Comparison of ENCODE assay signal across 20 cellular contexts in genomic region chr16:74562117-74562516, GRCh38. TPM values are rescaled to one million over a fixed set of nuclear protein-coding genes. Genes with fewer than 3 reads are reported as not detected.
DNase-seq lines count a peak whose midpoint lies in the region; ATAC-seq, FAIRE-seq and TF ChIP-seq lines count a peak whose summit lies in the region.
"Had no signal": no experiment of that assay in that cellular context is flagged by ENCODE, and none has a peak within 500 bp of the region (broad histone marks: within the 10 kb centered on the region; RNA-seq: fewer than 3 reads in every experiment).

No MANE protein-coding gene starts in this region.

- H3K9me3 ChIP-seq in GM23248 (ENCODE audit: low read depth): no peaks in the 10 kb centered on the region
- no peaks in the 10 kb centered on the region for H3K9me3 ChIP-seq in pancreas
- H3K9me3 ChIP-seq: SJSA1 had no signal

- peaks cover 7% of the 10 kb centered on the region for H3K36me3 Mint-ChIP-seq in effector memory CD8-positive, alpha-beta T cell (ENCODE audit: insufficient read depth)
- H3K36me3 Mint-ChIP-seq in stimulated activated naive B cell treated with anti-CD40 and anti-IgM and Interleukin-4, amounts not matched to agents 10 μg/mL and 1 μg/mL and 100 μg/mL, for 72 hours: peaks cover 8 to 25% of the 10 kb centered on the region in 2 donors

- H3K4me3 ChIP-seq in GM23248: no peak overlapping the region
- H3K4me3 ChIP-seq in pancreas: no peak overlapping the region
- H3K4me3 ChIP-seq: SJSA1 had no signal

- 0 out of 2 replicates have a peak, but pooled peaks cover 10% of the 10 kb centered on the region for H3F3A ChIP-seq in GM23248 (ENCODE audit: insufficient read depth)

- no peaks in the 10 kb centered on the region for H3K9me2 ChIP-seq in GM23248 (ENCODE audit: insufficient read depth)

- peaks cover 84% of the 10 kb centered on the region for H3K4me1 Mint-ChIP-seq in stimulated activated naive CD8-positive, alpha-beta T cell treated with anti-CD3 and anti-CD28 coated beads, Interleukin-15, amount 100 ng/mL, for 72 hours
- peaks cover 54 to 75% of the 10 kb centered on the region in 2 donors for H3K4me1 Mint-ChIP-seq in effector memory CD8-positive, alpha-beta T cell (ENCODE audit: low read depth in 2 of 2)
- H3K4me1 Mint-ChIP-seq in stimulated activated naive B cell treated with anti-CD40 and anti-IgM and Interleukin-4, amounts not matched to agents 10 μg/mL and 1 μg/mL and 100 μg/mL, for 72 hours: peaks cover 39 to 49% of the 10 kb centered on the region in 2 donors

- no peaks in the 10 kb centered on the region for H3K36me3 ChIP-seq in GM23248 (ENCODE audit: low read depth)
- no peaks in the 10 kb centered on the region for H3K36me3 ChIP-seq in pancreas

- peak overlapping the region in 1 of 2 donors; percentile 59 for H3K27ac Mint-ChIP-seq in stimulated activated naive CD8-positive, alpha-beta T cell treated with anti-CD3 and anti-CD28 coated beads, Interleukin-15, amount 100 ng/mL, for 72 hours
- H3K27ac Mint-ChIP-seq in effector memory CD8-positive, alpha-beta T cell: peak overlapping the region; percentile 51 to 84
- no peak overlapping the region for H3K27ac Mint-ChIP-seq in stimulated activated naive B cell treated with anti-CD40 and anti-IgM and Interleukin-4, amounts not matched to agents 10 μg/mL and 1 μg/mL and 100 μg/mL, for 72 hours
- H3K27ac Mint-ChIP-seq: HFFc6 had no signal

- peaks cover 32% of the 10 kb centered on the region for H4K20me1 ChIP-seq in GM23248 (ENCODE audit: insufficient read depth)

- no peak overlapping the region for H3K4me3 Mint-ChIP-seq in stimulated activated naive CD8-positive, alpha-beta T cell treated with anti-CD3 and anti-CD28 coated beads, Interleukin-15, amount 100 ng/mL, for 72 hours
- peak overlapping the region in 1 of 2 donors; percentile 27 for H3K4me3 Mint-ChIP-seq in effector memory CD8-positive, alpha-beta T cell
- no peak overlapping the region for H3K4me3 Mint-ChIP-seq in stimulated activated naive B cell treated with anti-CD40 and anti-IgM and Interleukin-4, amounts not matched to agents 10 μg/mL and 1 μg/mL and 100 μg/mL, for 72 hours
- H3K4me3 Mint-ChIP-seq: HFFc6 had no signal

- peak; percentile 78 for ATAC-seq in stimulated activated naive CD8-positive, alpha-beta T cell treated with anti-CD3 and anti-CD28 coated beads, Interleukin-15, amount 100 ng/mL, for 72 hours
- ATAC-seq in stimulated activated naive CD8-positive, alpha-beta T cell treated with anti-CD3 and anti-CD28 coated beads, Interleukin-15, Interleukin-2, amounts not matched to agents 100 U/mL and 50 U/mL, for 24 hours: no peak
- ATAC-seq in effector memory CD8-positive, alpha-beta T cell (replicated peaks): no peak
- peak; percentile 14 to 57 for ATAC-seq in stimulated activated naive B cell treated with anti-CD40 and anti-IgM and Interleukin-4, amounts not matched to agents 10 μg/mL and 1 μg/mL and 100 μg/mL, for 72 hours (replicated peaks)
- ATAC-seq in pancreas: no peak

- no peaks in the 10 kb centered on the region for H3K27me3 Mint-ChIP-seq in stimulated activated naive CD8-positive, alpha-beta T cell treated with anti-CD3 and anti-CD28 coated beads, Interleukin-15, amount 100 ng/mL, for 72 hours
- no peaks in the 10 kb centered on the region for H3K27me3 Mint-ChIP-seq in effector memory CD8-positive, alpha-beta T cell
- no peaks in the 10 kb centered on the region for H3K27me3 Mint-ChIP-seq in stimulated activated naive B cell treated with anti-CD40 and anti-IgM and Interleukin-4, amounts not matched to agents 10 μg/mL and 1 μg/mL and 100 μg/mL, for 72 hours

- no peak overlapping the region for H3K9ac ChIP-seq in GM23248
- H3K9ac ChIP-seq: KMS-11 had no signal

- no peak overlapping the region for H3K27ac ChIP-seq in GM23248
- H3K27ac ChIP-seq in pancreas: no peak overlapping the region
- H3K27ac ChIP-seq: C4-2B, KMS-11, SJSA1 had no signal

- FAIRE-seq in pancreas (lab: Jason Lieb, UNC): no peak
- FAIRE-seq: GM18507 had no signal

- intact Hi-C loops in pancreas (cut with DNase I): no loop called here

- no peak overlapping the region for H3K4me2 ChIP-seq in GM23248 (ENCODE audit: unreplicated experiment)
- H3K4me2 ChIP-seq: KMS-11 had no signal

- no peak for DNase-seq in stimulated activated naive CD8-positive, alpha-beta T cell treated with anti-CD3 and anti-CD28 coated beads, Interleukin-15, amount 100 ng/mL, for 72 hours
- no peak for DNase-seq in stimulated activated naive CD8-positive, alpha-beta T cell treated with anti-CD3 and anti-CD28 coated beads, Interleukin-15, Interleukin-2, amounts not matched to agents 100 U/mL and 50 U/mL, for 24 hours
- DNase-seq in GM23248 (peak; percentile 5), dedifferentiated amniotic fluid mesenchymal stem cell (ENCODE audit: extremely low spot score) (no peak), pancreas (no peak)
- DNase-seq in effector memory CD8-positive, alpha-beta T cell: no peak
- DNase-seq in stimulated activated naive B cell treated with anti-CD40 and anti-IgM and Interleukin-4, amounts not matched to agents 10 μg/mL and 1 μg/mL and 100 μg/mL, for 72 hours: no peak
- DNase-seq in activated CD4-positive, alpha-beta T cell treated with anti-CD3 and anti-CD28 coated beads for 4 hours: no peak
- DNase-seq: DMS153, GF-D8, HFFc6, NCI-H1048, NCI-H146, NCI-H2029 treated with DMSO at 0.1 percent for 48 hours, NCI-H2171, NCI-H526 had no signal

- in situ Hi-C loops in GM23248 (cut with MboI): no loop called here

- peaks cover 100% of the 10 kb centered on the region for H3K79me2 ChIP-seq in GM23248 (ENCODE audit: insufficient read depth)

- no peaks in the 10 kb centered on the region for H3K9me3 Mint-ChIP-seq in stimulated activated naive CD8-positive, alpha-beta T cell treated with anti-CD3 and anti-CD28 coated beads, Interleukin-15, amount 100 ng/mL, for 72 hours
- H3K9me3 Mint-ChIP-seq in effector memory CD8-positive, alpha-beta T cell: no peaks in the 10 kb centered on the region
- no peaks in the 10 kb centered on the region for H3K9me3 Mint-ChIP-seq in stimulated activated naive B cell treated with anti-CD40 and anti-IgM and Interleukin-4, amounts not matched to agents 10 μg/mL and 1 μg/mL and 100 μg/mL, for 72 hours
- H3K9me3 Mint-ChIP-seq: HFFc6 had no signal

- no peak overlapping the region for H2AFZ ChIP-seq in GM23248

- WGBS in GM23248 (ENCODE audit: low coverage in 1 of 2, low lambda C conversion rate in 2 of 2, missing lambda C conversion rate in 2 of 2), 2 experiments: 93 to 100% methylated on average over 1 of the region's 1 CpG
- 76 to 92% methylated on average over 1 of the region's 1 CpG for WGBS in pancreas, 2 donors

- no peaks in the 10 kb centered on the region for H3K27me3 ChIP-seq in GM23248 (replicated peaks; ENCODE audit: insufficient read depth)
- H3K27me3 ChIP-seq in pancreas: no peaks in the 10 kb centered on the region
- H3K27me3 ChIP-seq: SJSA1 had no signal

- H3K4me1 ChIP-seq in GM23248 (ENCODE audit: insufficient read depth) (peaks cover 15% of the 10 kb centered on the region; the same call in 1 of the 2 replicates), pancreas (peaks cover 6 to 12% (median 9%) of the 10 kb centered on the region in 3 donors)

- TF ChIP-seq CTCF in pancreas (IDR thresholded peaks at IDR 0.05): no peak

RNA-seq across cellular contexts. Expression of gene GLG1, which starts 44.8 kb away (rescaled TPM):
- total RNA-seq in GM23248 (2014; rRNA removed; shearing (Covaris generic)): 129 and 136 TPM in 2 replicates
- polyA plus RNA-seq in GM23248 (2016; fragmentation: Nextera tagmentation; extraction: Ambion mirVana) (139 and 145 TPM in 2 replicates), pancreas (10 to 100 TPM; 30.6 to 40.2 TPM)
- 10 to 100 TPM; 69.4 to 93.2 (median 72.9) TPM for total RNA-seq in pancreas

Comparison
In these comparisons a context has a peak if more than half of its experiments do, and no peak if none do; other contexts are left out.
1. ATAC-seq: peak in stimulated activated naive CD8-positive, alpha-beta T cell treated with anti-CD3 and anti-CD28 coated beads, Interleukin-15, amount 100 ng/mL, for 72 hours (single experiment) and stimulated activated naive B cell treated with anti-CD40 and anti-IgM and Interleukin-4, amounts not matched to agents 10 μg/mL and 1 μg/mL and 100 μg/mL, for 72 hours (2 of 2); none in stimulated activated naive CD8-positive, alpha-beta T cell treated with anti-CD3 and anti-CD28 coated beads, Interleukin-15, Interleukin-2, amounts not matched to agents 100 U/mL and 50 U/mL, for 24 hours (single experiment), effector memory CD8-positive, alpha-beta T cell (single experiment) and pancreas (0 of 4).